Comparison of ENCODE assay signal across 9 cellular contexts in genomic region chr16:87986361-87986849, GRCh38. TPM values are rescaled to one million over a fixed set of nuclear protein-coding genes. Genes with fewer than 3 reads are reported as not detected.
DNase-seq lines count a peak whose midpoint lies in the region; ATAC-seq, FAIRE-seq and TF ChIP-seq lines count a peak whose summit lies in the region.
"Not testable (repeated sequence)": the region's sequence is repeated elsewhere in the genome, so short reads cannot be mapped to it uniquely, and the experiment has no call there.
"Had no signal": no experiment of that assay in that cellular context is flagged by ENCODE, and none has a peak within 500 bp of the region (broad histone marks: within the 10 kb centered on the region; RNA-seq: fewer than 3 reads in every experiment).

No MANE protein-coding gene starts in this region.

- not testable (repeated sequence) for H3K9me3 ChIP-seq in BE2C

- TF ChIP-seq CTCF in BE2C (IDR thresholded peaks at IDR 0.05; ENCODE audit: low read depth, low read length), result peak; percentile 36
- TF ChIP-seq CTCF in astrocyte of the spinal cord (IDR thresholded peaks at IDR 0.05; ENCODE audit: low read depth, low read length); fibroblast of the aortic adventitia (IDR thresholded peaks at IDR 0.05; ENCODE audit: insufficient read depth, low read length); nephron progenitor cell (IDR thresholded peaks at IDR 0.05): not testable (repeated sequence)

- H3K9me3 Mint-ChIP-seq in nephron progenitor cell, result not testable (repeated sequence)

- H3K27me3 ChIP-seq in BE2C, result not testable (repeated sequence)

- peak; percentile 52 for ATAC-seq in HG03060 (IDR thresholded peaks at IDR 0.05; ENCODE audit: low read depth, unreplicated experiment)

- not testable (repeated sequence) for H3K36me3 ChIP-seq in BE2C

- H3K27me3 Mint-ChIP-seq in nephron progenitor cell (ENCODE audit: low read depth, poor library complexity), result not testable (repeated sequence)

- in situ Hi-C loops in astrocyte of the spinal cord (cut with HindIII; ENCODE audit: low sequenced_read_pairs), result not testable (repeated sequence)

- FAIRE-seq in RCC 7860 (lab: Jason Lieb, UNC), result not testable (repeated sequence)

- H3K27ac Mint-ChIP-seq in nephron progenitor cell, result peak overlapping the region; percentile 30

- peaks cover 24% of the 10 kb centered on the region for H3K4me1 Mint-ChIP-seq in nephron progenitor cell

- DNase-seq in BE2C (peak; percentile 51), RCC 7860 (ENCODE audit: low spot score) (peak; percentile 54), astrocyte of the spinal cord (ENCODE audit: low read depth, low spot score) (peak; percentile 71), fibroblast of the aortic adventitia (ENCODE audit: low read depth) (peak; percentile 40)
- peak; percentile 66 for DNase-seq in activated CD8-positive, alpha-beta memory T cell treated with anti-CD3 and anti-CD28 coated beads, Interleukin-2, amount 50 U/mL, for 48 hours
- DNase-seq in nephron progenitor cell, result not testable (repeated sequence)
- peak; percentile 20 to 27 for DNase-seq in stimulated activated CD8-positive, alpha-beta memory T cell treated with anti-CD3 and anti-CD28 coated beads, Interleukin-15, amount 100 ng/mL, for 4 hours (ENCODE audit: low read depth in 2 of 2)

- H3K4me3 ChIP-seq in BE2C (ENCODE audit: low read depth, low read length); astrocyte of the spinal cord (ENCODE audit: low read depth, low read length); fibroblast of the aortic adventitia (ENCODE audit: low read depth, low read length): not testable (repeated sequence)

- H3K4me1 ChIP-seq in BE2C, result not testable (repeated sequence)

- not testable (repeated sequence) for H3K4me3 Mint-ChIP-seq in nephron progenitor cell

- H3K36me3 Mint-ChIP-seq in nephron progenitor cell (ENCODE audit: low read depth), result peaks cover 66% of the 10 kb centered on the region

RNA-seq across cellular contexts. Expression of gene BANP, which starts 35.2 kb away (rescaled TPM):
- polyA plus RNA-seq in BE2C (2012; ENCODE audit: insufficient read depth, insufficient read length, low read depth), result 69.2 TPM
- total RNA-seq in fibroblast of the aortic adventitia (ENCODE audit: low replicate concordance), result 15.5 and 30.4 TPM in 2 replicates

RNA-seq across cellular contexts. Expression of gene CA5A, which starts 50.1 kb away (rescaled TPM):
- 0.23 TPM for polyA plus RNA-seq in BE2C (2012; ENCODE audit: insufficient read depth, insufficient read length, low read depth)
- total RNA-seq in fibroblast of the aortic adventitia (ENCODE audit: low replicate concordance), result not detected in 2 replicates
- total RNA-seq: ureter had no signal
